ENCODE assay signal across 26 cellular contexts in genomic region chr5:24643880-24644279, GRCh38. TPM values are rescaled to one million over a fixed set of nuclear protein-coding genes. Genes with fewer than 3 reads are reported as not detected.
DNase-seq lines count a peak whose midpoint lies in the region; ATAC-seq and TF ChIP-seq lines count a peak whose summit lies in the region.
"Had no signal": no experiment of that assay in that cellular context is flagged by ENCODE, and none has a peak within 500 bp of the region (broad histone marks: within the 10 kb centered on the region; RNA-seq: fewer than 3 reads in every experiment).

No MANE protein-coding gene starts in this region.

- H3K9me3 Mint-ChIP-seq in MCF 10A (ENCODE audit: unreplicated experiment) (no peaks in the 10 kb centered on the region), nephron progenitor cell (no peaks in the 10 kb centered on the region)
- H3K9me3 Mint-ChIP-seq: stimulated activated memory B cell treated with anti-CD40 and anti-IgM and Interleukin-4, amounts not matched to agents 10 μg/mL and 1 μg/mL and 100 μg/mL, for 72 hours; T-helper 2 cell treated with Interferon-gamma antibody and Interleukin-4, amounts not matched to agents 5 μg/mL and 100 μg/mL, for 36 hours had no signal

- BruUV-seq in MCF 10A (replicated peaks; lab: Mats Ljungman, UMichigan), result no TSS peak

- POLR2A ChIA-PET in MCF 10A (lab: Yijun Ruan, JAX), result interaction anchor here (0.9 to 1.1 kb wide), 2 partner anchors 145 to 146 kb away, joined by 3 read pairs; no protein-coding TSS in a partner anchor

- no peaks in the 10 kb centered on the region for H3K36me3 Mint-ChIP-seq in MCF 10A (ENCODE audit: insufficient read depth, unreplicated experiment)
- no peaks in the 10 kb centered on the region for H3K36me3 Mint-ChIP-seq in nephron progenitor cell (ENCODE audit: low read depth)
- H3K36me3 Mint-ChIP-seq: stimulated activated memory B cell treated with anti-CD40 and anti-IgM and Interleukin-4, amounts not matched to agents 10 μg/mL and 1 μg/mL and 100 μg/mL, for 72 hours had no signal

- CTCF ChIA-PET in MCF 10A (lab: Yijun Ruan, JAX), result interaction anchor here (0.7 to 0.9 kb wide), 5 partner anchors 9 to 1507 kb away, joined by 3 to 4 read pairs (median 3); no protein-coding TSS in a partner anchor

- intact Hi-C loops in MCF 10A (cut with micrococcal nuclease) (loop anchor here (2.0 kb wide), 1 partner anchor 199 kb away; no protein-coding TSS in a partner anchor), breast epithelium (cut with DNase I; ENCODE audit: low total_unique reads) (no loop called here)

- H3K4me1 ChIP-seq in breast epithelium (no peaks in the 10 kb centered on the region), endocrine pancreas (ENCODE audit: control insufficient read depth, insufficient read depth, low read length) (peaks cover 47% of the 10 kb centered on the region)
- H3K4me1 ChIP-seq: body of pancreas had no signal

- H3K36me3 ChIP-seq in breast epithelium (no peaks in the 10 kb centered on the region), endocrine pancreas (ENCODE audit: control insufficient read depth, insufficient read depth, low read length) (no peaks in the 10 kb centered on the region)
- H3K36me3 ChIP-seq: neutrophil, WERI-Rb-1 had no signal

- no peak for TF ChIP-seq POLR2A in breast epithelium (IDR thresholded peaks at IDR 0.05)

- no peak overlapping the region for H3K27ac Mint-ChIP-seq in MCF 10A (ENCODE audit: low read depth, unreplicated experiment)
- H3K27ac Mint-ChIP-seq in nephron progenitor cell, result no peak overlapping the region
- H3K27ac Mint-ChIP-seq: B cell; stimulated activated memory B cell treated with anti-CD40 and anti-IgM and Interleukin-4, amounts not matched to agents 10 μg/mL and 1 μg/mL and 100 μg/mL, for 72 hours; T-helper 2 cell treated with Interferon-gamma antibody and Interleukin-4, amounts not matched to agents 5 μg/mL and 100 μg/mL, for 36 hours had no signal

- H3K27ac ChIP-seq in breast epithelium, result no peak overlapping the region
- H3K27ac ChIP-seq: body of pancreas, coronary artery, neutrophil, skin epidermis, testis had no signal

- H3K9me3 ChIP-seq in breast epithelium (no peaks in the 10 kb centered on the region), endocrine pancreas (ENCODE audit: control insufficient read depth, low read length) (no peaks in the 10 kb centered on the region)
- H3K9me3 ChIP-seq: body of pancreas, neutrophil, testis had no signal

- H3K4me3 ChIP-seq in breast epithelium (no peak overlapping the region), endocrine pancreas (ENCODE audit: control insufficient read depth, insufficient read depth, low read length) (peak overlapping the region; percentile 94)
- H3K4me3 ChIP-seq: body of pancreas, coronary artery, skin epidermis had no signal

- TF ChIP-seq CTCF in MCF 10A (IDR thresholded peaks at IDR 0.05; ENCODE audit: unreplicated experiment), result no peak
- no peak for TF ChIP-seq CTCF in breast epithelium (IDR thresholded peaks at IDR 0.05)
- no peak for TF ChIP-seq CTCF in nephron progenitor cell (IDR thresholded peaks at IDR 0.05)

- peaks cover 26% of the 10 kb centered on the region for H3K4me1 Mint-ChIP-seq in MCF 10A (ENCODE audit: insufficient read depth, unreplicated experiment)
- H3K4me1 Mint-ChIP-seq in nephron progenitor cell, result peaks cover 33% of the 10 kb centered on the region
- H3K4me1 Mint-ChIP-seq: B cell; stimulated activated memory B cell treated with anti-CD40 and anti-IgM and Interleukin-4, amounts not matched to agents 10 μg/mL and 1 μg/mL and 100 μg/mL, for 72 hours had no signal

- H3K27me3 Mint-ChIP-seq in MCF 10A (ENCODE audit: insufficient read depth, unreplicated experiment) (no peaks in the 10 kb centered on the region), nephron progenitor cell (ENCODE audit: low read depth, poor library complexity) (no peaks in the 10 kb centered on the region)
- H3K27me3 Mint-ChIP-seq: B cell; stimulated activated memory B cell treated with anti-CD40 and anti-IgM and Interleukin-4, amounts not matched to agents 10 μg/mL and 1 μg/mL and 100 μg/mL, for 72 hours had no signal

- H3K27me3 ChIP-seq in breast epithelium, result peaks cover 0 to 21% of the 10 kb centered on the region in 2 donors
- no peaks in the 10 kb centered on the region for H3K27me3 ChIP-seq in endocrine pancreas (ENCODE audit: control insufficient read depth, insufficient read depth, low read length)
- H3K27me3 ChIP-seq: testis had no signal

- ATAC-seq in GM21737 (IDR thresholded peaks at IDR 0.05; ENCODE audit: unreplicated experiment) (no peak), HG03159 (IDR thresholded peaks at IDR 0.05; ENCODE audit: unreplicated experiment) (no peak), HG02678 (IDR thresholded peaks at IDR 0.05; ENCODE audit: unreplicated experiment) (no peak)
- ATAC-seq: body of pancreas; left lobe of liver; stimulated activated memory B cell treated with anti-CD40 and anti-IgM and Interleukin-4, amounts not matched to agents 10 μg/mL and 1 μg/mL and 100 μg/mL, for 72 hours had no signal

- no peak overlapping the region for H3K9ac ChIP-seq in endocrine pancreas (ENCODE audit: control insufficient read depth, insufficient read depth, low read length)

- DNase-seq in MCF 10A (ENCODE audit: unreplicated experiment), result no peak
- DNase-seq in breast epithelium (ENCODE audit: low spot score in 2 of 2), result no peak
- DNase-seq in nephron progenitor cell, result no peak
- no peak for DNase-seq in HT-29 (ENCODE audit: low spot score)
- DNase-seq: activated CD4-positive, alpha-beta T cell treated with anti-CD3 and anti-CD28 coated beads, Interleukin-2, amount 50 U/mL, for 1 hour; activated effector memory CD4-positive, alpha-beta T cell treated with Interleukin-2 at 50 U/mL for 16 hours; body of pancreas; DND-41; NCI-H146; NCI-H2171 treated with DMSO at 0.1 percent for 48 hours; NCI-H526; RPMI8226; stimulated activated CD4-positive, alpha-beta T cell treated with anti-CD3 and anti-CD28 coated beads, Interleukin-2, amount 100 ng/mL, for 24 hours; testis; WERI-Rb-1 had no signal

- H3K4me3 Mint-ChIP-seq in MCF 10A (ENCODE audit: unreplicated experiment) (peak overlapping the region; percentile 40), nephron progenitor cell (peak overlapping the region; percentile 87)
- H3K4me3 Mint-ChIP-seq: B cell; stimulated activated memory B cell treated with anti-CD40 and anti-IgM and Interleukin-4, amounts not matched to agents 10 μg/mL and 1 μg/mL and 100 μg/mL, for 72 hours; T-helper 2 cell treated with Interferon-gamma antibody and Interleukin-4, amounts not matched to agents 5 μg/mL and 100 μg/mL, for 36 hours had no signal

RNA-seq across cellular contexts. Expression of gene CDH10, which starts 0.9 kb away (rescaled TPM):
- total RNA-seq in MCF 10A (2022), result 0.33 and 0.39 TPM in 2 replicates
- not detected for total RNA-seq in breast epithelium
- total RNA-seq in HT-29 (2014; rRNA removed; shearing (Covaris generic)), result not detected in 2 replicates
- total RNA-seq: B cell, left lobe of liver had no signal
